15 cellular contexts compared by ENCODE assay signal in the genomic region with DNA sequence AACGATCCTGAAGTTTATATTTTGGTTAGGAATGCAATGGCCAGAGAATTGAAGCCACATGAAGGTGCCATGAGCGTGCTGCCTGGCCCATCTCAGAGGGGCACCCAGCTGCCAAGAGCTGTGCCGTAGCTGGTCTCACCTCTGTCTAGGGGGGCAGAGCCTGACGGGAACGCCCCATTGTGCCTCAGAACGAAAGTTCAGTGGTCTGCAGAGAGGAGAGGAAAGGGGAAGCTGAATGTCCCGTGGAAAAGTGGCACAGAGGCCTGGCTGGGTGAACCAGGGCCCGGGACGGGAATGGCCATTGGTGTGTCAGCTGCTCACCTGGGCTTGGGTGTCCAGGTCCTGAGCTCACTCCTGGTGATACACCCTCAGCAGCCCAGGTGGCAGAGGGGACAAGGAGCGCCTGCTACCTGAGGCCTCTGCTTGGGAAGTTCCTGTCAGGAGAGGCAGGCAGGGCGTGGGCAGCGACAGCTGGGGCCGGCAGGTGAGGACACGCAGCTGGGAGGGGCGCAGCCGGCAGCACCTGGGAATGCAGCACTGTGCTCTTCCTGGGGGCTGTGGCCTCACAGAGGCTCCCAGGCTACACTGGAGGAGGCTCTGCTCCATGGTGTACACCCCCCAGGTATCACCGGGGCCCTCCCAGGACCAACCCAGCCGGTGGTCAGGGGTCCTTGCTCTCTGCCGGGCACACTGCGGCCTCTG.
DNase-seq lines count a peak whose midpoint lies in the region; ATAC-seq and TF ChIP-seq lines count a peak whose summit lies in the region.
"Had no signal": no experiment of that assay in that cellular context is flagged by ENCODE, and none has a peak within 500 bp of the region (broad histone marks: within the 10 kb centered on the region; RNA-seq: fewer than 3 reads in every experiment).

No MANE protein-coding gene starts in this region.

- H2AFZ ChIP-seq in neural progenitor cell (replicated peaks) (no peak overlapping the region), mesenchymal stem cell (ENCODE audit: low read depth, low read length) (no peak overlapping the region)
- H2AFZ ChIP-seq: GM23338 had no signal

- peaks cover 9% of the 10 kb centered on the region for H3K36me3 Mint-ChIP-seq in neural progenitor cell
- H3K36me3 Mint-ChIP-seq in activated T-cell treated with anti-CD3 and anti-CD28 coated beads, Interleukin-2, amount 50 U/mL, for 4 hours (ENCODE audit: insufficient read depth): no peaks in the 10 kb centered on the region
- H3K36me3 Mint-ChIP-seq: CD14-positive monocyte had no signal

- H2AK5ac ChIP-seq in mesenchymal stem cell (ENCODE audit: low read length, severe bottlenecking): no peak overlapping the region

- no peak overlapping the region for H3K4me3 ChIP-seq in neural progenitor cell
- H3K4me3 ChIP-seq in mesenchymal stem cell (ENCODE audit: insufficient read depth in 1 of 2, low read depth in 1 of 2, low read length in 2 of 2): no peak overlapping the region
- H3K4me3 ChIP-seq: GM23338 had no signal

- H3K9me3 ChIP-seq in neural progenitor cell (ENCODE audit: low read depth) (no peaks in the 10 kb centered on the region), mesenchymal stem cell (ENCODE audit: control insufficient read depth, low read length) (no peaks in the 10 kb centered on the region)

- H3F3A ChIP-seq in neural progenitor cell (ENCODE audit: low read depth): no peaks in the 10 kb centered on the region

- H4K91ac ChIP-seq in mesenchymal stem cell (ENCODE audit: low read length): no peak overlapping the region

- no peak overlapping the region for H4K8ac ChIP-seq in mesenchymal stem cell (ENCODE audit: low read length)

- H3K27ac Mint-ChIP-seq in neural progenitor cell: peak overlapping the region; percentile 50
- H3K27ac Mint-ChIP-seq: CD14-positive monocyte, GM23338 had no signal

- POLR2A ChIA-PET in RWPE1 (lab: Yijun Ruan, JAX; ENCODE audit: low non-redundant PET): no interaction called here

- H3K4me3 Mint-ChIP-seq in neural progenitor cell: no peak overlapping the region
- no peak overlapping the region for H3K4me3 Mint-ChIP-seq in activated T-cell treated with anti-CD3 and anti-CD28 coated beads, Interleukin-2, amount 50 U/mL, for 4 hours
- H3K4me3 Mint-ChIP-seq: CD14-positive monocyte, GM23338 had no signal

- no peak overlapping the region for H3K18ac ChIP-seq in mesenchymal stem cell (ENCODE audit: low read depth in 1 of 2, low read length in 2 of 2)

- H3K4me2 ChIP-seq in neural progenitor cell (no peak overlapping the region), mesenchymal stem cell (ENCODE audit: low read length, poor library complexity, severe bottlenecking) (no peak overlapping the region)
- H3K4me2 ChIP-seq: GM23338 had no signal

- CTCF ChIA-PET in RWPE1 (lab: Yijun Ruan, JAX): interaction anchor here (1.6 kb wide), 1 partner anchor 22 kb away, joined by 4 read pairs; no protein-coding TSS in a partner anchor

- TF ChIP-seq CTCF in RWPE1 (conservative IDR thresholded peaks at IDR 0.05; ENCODE audit: low read depth): no peak
- no peak for TF ChIP-seq CTCF in neural progenitor cell (IDR thresholded peaks at IDR 0.05)

- no peak overlapping the region for H3K23ac ChIP-seq in mesenchymal stem cell (ENCODE audit: low read length in 2 of 2)

- H4K20me1 ChIP-seq in neural progenitor cell (ENCODE audit: low read depth): peaks cover 10% of the 10 kb centered on the region

- H3K36me3 ChIP-seq in neural progenitor cell (no peaks in the 10 kb centered on the region), mesenchymal stem cell (ENCODE audit: control insufficient read depth in 1 of 2, insufficient read depth in 2 of 2, low read depth in 1 of 2, low read length in 2 of 2) (peaks cover 0 to 4% of the 10 kb centered on the region in 2 experiments)

- no peaks in the 10 kb centered on the region for H3K79me1 ChIP-seq in mesenchymal stem cell (replicated peaks; ENCODE audit: low read length, poor library complexity, severe bottlenecking)

- H3K27ac ChIP-seq in RWPE1 (peak overlapping the region; percentile 91), neural progenitor cell (no peak overlapping the region), mesenchymal stem cell (ENCODE audit: low read length, poor library complexity, severe bottlenecking) (no peak overlapping the region)

- H2BK5ac ChIP-seq in mesenchymal stem cell (ENCODE audit: low read depth, low read length, poor library complexity, severe bottlenecking): no peak overlapping the region

- DNase-seq in RWPE1 (ENCODE audit: low spot score) (peak; percentile 68), neural progenitor cell (ENCODE audit: low spot score) (no peak), mesenchymal stem cell (no peak)
- no peak for DNase-seq in activated T-cell treated with anti-CD3 and anti-CD28 coated beads, Interleukin-2, amount 50 U/mL, for 4 hours
- DNase-seq in activated T-cell treated with anti-CD3 and anti-CD28 coated beads, Interleukin-2, amount 50 U/mL, for 1 hour: no peak
- no peak for DNase-seq in activated CD4-positive, alpha-beta T cell treated with anti-CD3 and anti-CD28 coated beads for 1 hour
- DNase-seq: activated CD4-positive, alpha-beta T cell treated with anti-CD3 and anti-CD28 coated beads, Interleukin-2, amount 50 U/mL, for 48 hours; activated gamma-delta T cell; left ventricle myocardium superior; NCI-H1092 treated with DMSO at 0.1 percent for 48 hours; T-helper 1 cell had no signal

- H3K27me3 Mint-ChIP-seq in neural progenitor cell (ENCODE audit: insufficient read depth, low read depth): peaks cover 4% of the 10 kb centered on the region
- H3K27me3 Mint-ChIP-seq in activated T-cell treated with anti-CD3 and anti-CD28 coated beads, Interleukin-2, amount 50 U/mL, for 4 hours (ENCODE audit: low read depth): peaks cover 6% of the 10 kb centered on the region

- H3K9me3 Mint-ChIP-seq in neural progenitor cell: peaks cover under 1% of the 10 kb centered on the region
- no peaks in the 10 kb centered on the region for H3K9me3 Mint-ChIP-seq in activated T-cell treated with anti-CD3 and anti-CD28 coated beads, Interleukin-2, amount 50 U/mL, for 4 hours
- H3K9me3 Mint-ChIP-seq: GM23338 had no signal

- H2BK15ac ChIP-seq in mesenchymal stem cell (ENCODE audit: low read depth, poor library complexity, severe bottlenecking): no peak overlapping the region

- no peak overlapping the region for H2BK12ac ChIP-seq in mesenchymal stem cell (ENCODE audit: low read length in 2 of 2)

- H3K9ac ChIP-seq in neural progenitor cell: no peak overlapping the region
- H3K9ac ChIP-seq in mesenchymal stem cell (ENCODE audit: low read length): no peak overlapping the region

- WGBS in mesenchymal stem cell: 92% methylated on average over 20 of the region's 20 CpGs

- no peak overlapping the region for H3K4ac ChIP-seq in mesenchymal stem cell (ENCODE audit: low read depth in 1 of 2, low read length in 2 of 2)

- H3K4me1 Mint-ChIP-seq in neural progenitor cell: peaks cover 32% of the 10 kb centered on the region
- peaks cover 10% of the 10 kb centered on the region for H3K4me1 Mint-ChIP-seq in activated T-cell treated with anti-CD3 and anti-CD28 coated beads, Interleukin-2, amount 50 U/mL, for 4 hours (ENCODE audit: low read depth)
- H3K4me1 Mint-ChIP-seq: CD14-positive monocyte had no signal

- no peak overlapping the region for H2BK120ac ChIP-seq in mesenchymal stem cell (ENCODE audit: low read depth, low read length)

- no peaks in the 10 kb centered on the region for H3K27me3 ChIP-seq in neural progenitor cell
- peaks cover 0 to 45% of the 10 kb centered on the region in 2 experiments for H3K27me3 ChIP-seq in mesenchymal stem cell (ENCODE audit: control insufficient read depth in 1 of 2, insufficient read depth in 1 of 2, low read length in 2 of 2)

- no peak overlapping the region for H3K14ac ChIP-seq in mesenchymal stem cell (ENCODE audit: low read length in 2 of 2)

- H3K4me1 ChIP-seq in neural progenitor cell (no peaks in the 10 kb centered on the region), mesenchymal stem cell (ENCODE audit: control insufficient read depth, insufficient read depth, low read depth, low read length) (peaks cover 20% of the 10 kb centered on the region)

- ATAC-seq in GM18508 (IDR thresholded peaks at IDR 0.05; ENCODE audit: insufficient read depth, unreplicated experiment) (peak; percentile 52), HG02759 (IDR thresholded peaks at IDR 0.05; ENCODE audit: unreplicated experiment) (peak; percentile 77)
- ATAC-seq in activated T-cell treated with anti-CD3 and anti-CD28 coated beads, Interleukin-2, amount 50 U/mL, for 4 hours: no peak
- ATAC-seq: left ventricle myocardium superior had no signal

- H3K79me2 ChIP-seq in neural progenitor cell (ENCODE audit: low read depth): no peaks in the 10 kb centered on the region

Comparison
In these comparisons a context has a peak if more than half of its experiments do, and no peak if none do; other contexts are left out.
1. ATAC-seq: peak in GM18508 (single experiment) and HG02759 (single experiment); none in activated T-cell treated with anti-CD3 and anti-CD28 coated beads, Interleukin-2, amount 50 U/mL, for 4 hours (0 of 2).